ENCODE assay signal across 8 cellular contexts in genomic region chr5:139651502-139651862, GRCh38. TPM values are rescaled to one million over a fixed set of nuclear protein-coding genes. Genes with fewer than 3 reads are reported as not detected.
A peak's percentile ranks its signal among the peaks of the same experiment; 100 is the strongest.
DNase-seq lines count a peak whose midpoint lies in the region; ATAC-seq, FAIRE-seq and TF ChIP-seq lines count a peak whose summit lies in the region.

No MANE protein-coding gene starts in this region.

- H3K4me2 ChIP-seq in SK-N-SH, result peak overlapping the region; percentile 98

- peak in 1 of 2 experiments; percentile 3; a peak in 1 of 4 replicates for TF ChIP-seq EP300 in SK-N-SH (IDR thresholded peaks at IDR 0.05; ENCODE audit: borderline replicate concordance in 1 of 2, low read depth in 1 of 2, low read length in 1 of 2)

- H3K27ac ChIP-seq in SK-N-SH (ENCODE audit: low read depth in 2 of 2, low read length in 1 of 2) (peak overlapping the region; percentile 78 to 96), skin epidermis (peak overlapping the region in 16 of 21 experiments; percentile 68 to 94 (median 85))

- H3K4me3 ChIP-seq in SK-N-SH (ENCODE audit: low read depth in 2 of 2, low read length in 1 of 2) (peak overlapping the region; percentile 30 to 91), skin epidermis (peak overlapping the region in 3 of 7 experiments; percentile 68 to 95 (median 94))

- peaks cover 22% of the 10 kb centered on the region for H3K27me3 Mint-ChIP-seq in glutamatergic neuron (ENCODE audit: unreplicated experiment)

- H3K4me1 ChIP-seq in SK-N-SH (ENCODE audit: control insufficient read depth in 1 of 2, insufficient read depth in 2 of 2, low read depth in 1 of 2, low read length in 1 of 2), result peaks cover 48 to 68% of the 10 kb centered on the region in 2 experiments

- DNase-seq in SK-N-SH (no peak), glutamatergic neuron (no peak), cerebellum (ENCODE audit: low spot score) (no peak), urothelium cell line (ENCODE audit: low spot score) (no peak)

- peaks cover 17% of the 10 kb centered on the region for H3K9me3 Mint-ChIP-seq in glutamatergic neuron (ENCODE audit: unreplicated experiment)

- H3K36me3 Mint-ChIP-seq in glutamatergic neuron (ENCODE audit: unreplicated experiment), result no peaks in the 10 kb centered on the region

- POLR2A ChIA-PET in SK-N-SH (lab: Yijun Ruan, JAX), result interaction anchor here (0.7 to 6.9 kb wide), 6 partner anchors 9 to 58 kb away, joined by 4 to 130 read pairs (median 16); no protein-coding TSS in a partner anchor

- H3K4me1 Mint-ChIP-seq in glutamatergic neuron (ENCODE audit: low read depth, unreplicated experiment), result peaks cover 34% of the 10 kb centered on the region

- peaks cover 87% of the 10 kb centered on the region for H3K79me2 ChIP-seq in SK-N-SH (ENCODE audit: insufficient read depth)

- H3K27ac Mint-ChIP-seq in glutamatergic neuron (ENCODE audit: unreplicated experiment), result peak overlapping the region; percentile 49

- peak; percentile 2 for ATAC-seq in GM18517 (IDR thresholded peaks at IDR 0.05; ENCODE audit: unreplicated experiment)
- no peak for ATAC-seq in HG03520 (IDR thresholded peaks at IDR 0.05; ENCODE audit: unreplicated experiment)
- ATAC-seq in GM18873 (IDR thresholded peaks at IDR 0.05; ENCODE audit: low FRiP score, unreplicated experiment), result no peak

- H2AFZ ChIP-seq in SK-N-SH (ENCODE audit: low read depth), result no peak overlapping the region

- H3K9me3 ChIP-seq in SK-N-SH, result no peaks in the 10 kb centered on the region

- H4K20me1 ChIP-seq in SK-N-SH (ENCODE audit: insufficient read depth), result peaks cover 48% of the 10 kb centered on the region

- H3K27me3 ChIP-seq in SK-N-SH (ENCODE audit: insufficient read depth), result no peaks in the 10 kb centered on the region

- no peak for TF ChIP-seq CTCF in SK-N-SH (IDR thresholded peaks at IDR 0.05)
- TF ChIP-seq CTCF in glutamatergic neuron (IDR thresholded peaks at IDR 0.05; ENCODE audit: partially characterized antibody, unreplicated experiment), result no peak

- peak overlapping the region; percentile 24; the same call in 1 of the 2 replicates for H3K9ac ChIP-seq in SK-N-SH

- peaks cover 0 to 4% of the 10 kb centered on the region in 2 experiments for H3K36me3 ChIP-seq in SK-N-SH (replicated peaks in 1 of 2; ENCODE audit: control insufficient read depth in 1 of 2, insufficient read depth in 2 of 2, low read length in 1 of 2)

- CTCF ChIA-PET in SK-N-SH (lab: Yijun Ruan, JAX), result interaction anchor here (1.4 to 20.6 kb wide), 9 partner anchors 9 to 116 kb away, joined by 5 to 238 read pairs (median 26); no protein-coding TSS in a partner anchor

- peak overlapping the region; percentile 84 for H3K4me3 Mint-ChIP-seq in glutamatergic neuron (ENCODE audit: unreplicated experiment)

- H3F3A ChIP-seq in SK-N-SH (replicated peaks; ENCODE audit: insufficient read depth), result peaks cover 38% of the 10 kb centered on the region

- H3K9me2 ChIP-seq in SK-N-SH, result no peaks in the 10 kb centered on the region

- 9% methylated on average over 2 of the region's 2 CpGs for WGBS in SK-N-SH (ENCODE audit: low lambda C conversion rate)

- FAIRE-seq in urothelium cell line (lab: Jason Lieb, UNC), result no peak

- TF ChIP-seq RAD21 in SK-N-SH (IDR thresholded peaks at IDR 0.05; ENCODE audit: low read length), result no peak

TF ChIP-seq in SK-N-SH, 30 proteins besides CTCF, POLR2A, EP300 and RAD21:
- TF ChIP-seq ZBTB33 (IDR thresholded peaks at IDR 0.05; ENCODE audit: borderline replicate concordance, low read depth), result no peak
- TF ChIP-seq FOXJ3 (CRISPR knock-in tag; IDR thresholded peaks at IDR 0.05), result 0 out of 2 replicates have a peak, but pooled peaks have one; percentile 9
- TF ChIP-seq RCOR1 (IDR thresholded peaks at IDR 0.05; ENCODE audit: low read length), result no peak
- TF ChIP-seq MXI1 (IDR thresholded peaks at IDR 0.05; ENCODE audit: low read depth, low read length), result peak; percentile 37; the same call in 1 of the 2 replicates
- no peak for TF ChIP-seq MAX (IDR thresholded peaks at IDR 0.05; ENCODE audit: low read depth)
- TF ChIP-seq NRF1 (IDR thresholded peaks at IDR 0.05; ENCODE audit: low read depth, low read length), result no peak
- TF ChIP-seq PBX3 (IDR thresholded peaks at IDR 0.05), result no peak
- no peak for TF ChIP-seq FOSL2 (IDR thresholded peaks at IDR 0.05; ENCODE audit: borderline replicate concordance, low read depth)
- no peak for TF ChIP-seq NFIC (IDR thresholded peaks at IDR 0.05; ENCODE audit: borderline replicate concordance)
- no peak for TF ChIP-seq SIN3A (IDR thresholded peaks at IDR 0.05; ENCODE audit: borderline replicate concordance, low read depth, low read length)
TF ChIP-seq in SK-N-SH: peak in this region for 2.

RNA-seq across cellular contexts. Expression of gene CXXC5, which starts 3.3 kb away (rescaled TPM):
- polyA plus RNA-seq in SK-N-SH (2012; rRNA removed), result 47.4 and 52.9 TPM in 2 replicates
- polyA plus RNA-seq in SK-N-SH (2012; cell fraction: cytosol; rRNA removed), result 32.6 and 46.5 TPM in 2 replicates
- polyA plus RNA-seq in SK-N-SH (2012; cell fraction: nucleus; rRNA removed), result 35.1 and 38.6 TPM in 2 replicates
- 130 TPM for total RNA-seq in glutamatergic neuron (ENCODE audit: unreplicated experiment)
- total RNA-seq in cerebellum, result 76.6 TPM
